In the genomic region with DNA sequence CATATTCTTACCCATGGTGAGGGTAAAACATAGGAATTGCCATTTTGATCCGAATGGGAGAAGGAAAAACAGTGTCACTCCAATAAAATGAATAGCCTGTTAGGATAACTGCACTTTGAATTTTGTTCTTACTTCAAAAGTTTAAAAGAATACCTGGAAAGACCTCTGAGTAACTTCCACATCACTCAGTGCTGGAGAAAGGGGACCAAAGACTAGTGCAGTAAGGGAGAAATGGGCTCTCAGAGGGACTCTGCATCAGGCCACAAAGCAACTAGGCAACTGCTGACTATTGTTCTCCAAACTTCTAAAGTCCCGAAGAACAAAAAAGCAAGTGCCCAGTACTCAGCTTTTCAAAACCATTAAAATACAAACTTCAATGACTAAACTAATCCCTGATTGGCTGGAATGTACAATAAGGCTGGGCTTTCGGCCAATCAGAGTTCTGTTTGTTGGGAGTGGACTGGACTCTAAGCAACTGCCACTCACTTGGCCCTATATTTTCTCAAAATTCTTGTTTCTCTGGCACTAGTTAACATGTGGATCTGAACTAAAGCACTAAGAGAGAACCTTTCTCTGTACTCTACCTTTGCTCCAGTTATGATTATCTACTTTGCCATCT, we compare ENCODE assay signal across 1 cellular context.
TF ChIP-seq lines count a peak whose summit lies in the region.

No MANE protein-coding gene starts in this region.

TF ChIP-seq in endothelial cell of umbilical vein, 7 proteins besides CTCF, POLR2A, EP300 and RAD21:
- TF ChIP-seq MYC (IDR thresholded peaks at IDR 0.05; ENCODE audit: low read depth, low read length) (no peak), EZH2 (IDR thresholded peaks at IDR 0.05; ENCODE audit: borderline replicate concordance, low read depth, low read length, severe bottlenecking) (no peak), JUN (IDR thresholded peaks at IDR 0.05; ENCODE audit: borderline replicate concordance, insufficient read depth, insufficient read length, low read depth) (no peak), FOS (IDR thresholded peaks at IDR 0.05; ENCODE audit: borderline replicate concordance, insufficient read depth, low read length) (no peak), GATA2 (IDR thresholded peaks at IDR 0.05; ENCODE audit: insufficient read depth, insufficient read length, low read depth, low read length) (no peak), POLR2AphosphoS5 (IDR thresholded peaks at IDR 0.05; ENCODE audit: insufficient read depth, low read depth, low read length) (no peak), MAX (IDR thresholded peaks at IDR 0.05; ENCODE audit: insufficient read depth, insufficient read length) (no peak)
